Comparison of ENCODE assay signal across 25 cellular contexts in the genomic region with DNA sequence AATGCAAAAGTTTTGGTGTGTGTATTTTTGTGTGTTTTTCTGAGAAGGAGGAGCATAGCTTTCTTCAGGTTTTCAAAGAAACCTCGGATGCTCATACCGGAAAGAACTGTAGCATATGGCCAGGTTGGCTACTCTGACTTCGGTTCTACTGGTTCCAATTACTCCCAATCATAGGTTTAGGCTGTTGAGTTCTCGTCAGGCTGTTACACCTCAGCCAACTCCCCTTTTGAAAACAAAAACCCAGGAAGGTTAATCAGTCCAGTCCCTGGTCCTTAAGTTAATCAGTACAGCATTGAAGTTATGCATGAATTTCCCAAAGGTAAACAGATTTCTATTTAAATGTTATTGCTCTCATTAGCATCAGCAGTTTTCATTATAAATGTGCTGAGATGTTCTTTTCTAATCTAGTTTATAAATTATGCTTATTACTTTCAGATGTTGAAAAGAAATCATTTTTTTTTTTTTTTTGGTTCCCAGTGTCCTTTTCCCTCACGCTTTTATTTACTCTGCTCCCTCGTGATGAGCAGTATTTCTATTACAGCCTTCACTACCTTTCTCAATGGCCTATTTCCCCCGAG.
"Had no signal": no experiment of that assay in that cellular context is flagged by ENCODE, and none has a peak within 500 bp of the region (broad histone marks: within the 10 kb centered on the region; RNA-seq: fewer than 3 reads in every experiment).

No MANE protein-coding gene starts in this region.

- H3K4me3 ChIP-seq: cardiac muscle cell, MG63 had no signal

- H3K27me3 ChIP-seq: brain microvascular endothelial cell, cardiac muscle cell had no signal

- H3K36me3 ChIP-seq: brain microvascular endothelial cell, cardiac muscle cell, MG63 had no signal

- DNase-seq: activated CD4-positive, alpha-beta T cell treated with anti-CD3 and anti-CD28 coated beads for 48 hours; activated CD4-positive, alpha-beta T cell treated with anti-CD3 and anti-CD28 coated beads, Interleukin-2, amount 50 U/mL, for 4 hours; activated CD4-positive, CD25-positive, alpha-beta regulatory T cell treated with anti-CD3 and anti-CD28 coated beads, Interleukin-2, amount 50 U/mL, for 72 hours; activated gamma-delta T cell; activated naive CD4-positive, alpha-beta T cell treated with anti-CD3 and anti-CD28 coated beads, Interleukin-2, amount 10 ng/mL, durations not matched to agents 7 days and 5 days; activated naive CD8-positive, alpha-beta T cell treated with anti-CD3 and anti-CD28 coated beads for 36 hours; activated T-cell treated with anti-CD3 and anti-CD28 coated beads for 4 hours; activated T-cell treated with anti-CD3 and anti-CD28 coated beads, Interleukin-2, amount 50 U/mL, for 48 hours; brain microvascular endothelial cell; MG63; MV-4-11; NCI-H1436; NCI-H1694 treated with DMSO at 0.1 percent for 48 hours; NCI-H2029 treated with DMSO at 0.1 percent for 48 hours; NCI-H345; NCI-H510A; NCI-H69; PC-3; SHP77; T-helper 17 cell; T-helper 9 cell had no signal

- FAIRE-seq: RCC 7860 had no signal

- H3K27ac ChIP-seq: brain microvascular endothelial cell, cardiac muscle cell had no signal

- ATAC-seq: activated T-helper 17 cell treated with anti-CD3 and anti-CD28 coated beads, Interleukin-2, amount 50 U/mL, for 72 hours; PC-3; T-helper 17 cell; WTC11 had no signal
